1 cellular context compared by ENCODE assay signal in the genomic region with DNA sequence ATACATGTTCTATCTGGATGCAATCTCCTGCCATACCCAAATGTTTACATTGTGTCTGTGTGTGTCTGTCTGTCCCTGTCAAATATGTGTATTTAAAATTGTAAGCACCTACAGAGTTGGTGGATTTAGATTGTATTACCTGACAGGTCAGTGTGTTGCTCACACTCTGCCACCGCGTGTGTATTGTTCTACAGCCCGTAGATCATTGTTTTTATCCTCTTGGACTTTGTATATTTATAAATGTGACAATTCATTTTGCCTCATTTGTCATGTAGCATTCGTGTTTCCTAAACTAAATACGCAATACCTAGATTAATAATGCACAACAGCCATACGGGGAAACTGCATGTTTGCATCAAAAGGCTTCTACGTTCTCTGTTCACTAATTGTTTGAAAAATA.
TF ChIP-seq lines count a peak whose summit lies in the region.

No MANE protein-coding gene starts in this region.

TF ChIP-seq in K562, 482 proteins besides CTCF, POLR2A, EP300 and RAD21:
- TF ChIP-seq CBFB (CRISPR knock-in tag; IDR thresholded peaks at IDR 0.05) = no peak
- TF ChIP-seq ZNF766 (CRISPR knock-in tag; conservative IDR thresholded peaks at IDR 0.05) = peak; percentile 8; the same call in 1 of the 2 replicates
- no peak for TF ChIP-seq NFE2 (IDR thresholded peaks at IDR 0.05; ENCODE audit: low read depth)
- 0 out of 2 replicates have a peak, but pooled peaks have one; percentile 34 for TF ChIP-seq BRD4 (IDR thresholded peaks at IDR 0.05)
- TF ChIP-seq RNF2 (IDR thresholded peaks at IDR 0.05) = 0 out of 2 replicates have a peak, but pooled peaks have one; percentile 4
- TF ChIP-seq IRF2 (CRISPR knock-in tag; IDR thresholded peaks at IDR 0.05) = no peak
- no peak for TF ChIP-seq ZBTB8A (IDR thresholded peaks at IDR 0.05; ENCODE audit: partially characterized antibody)
- 0 out of 2 replicates have a peak, but pooled peaks have one; percentile 15 for TF ChIP-seq TGIF2 (CRISPR knock-in tag; IDR thresholded peaks at IDR 0.05)
- TF ChIP-seq, protein P1, sequence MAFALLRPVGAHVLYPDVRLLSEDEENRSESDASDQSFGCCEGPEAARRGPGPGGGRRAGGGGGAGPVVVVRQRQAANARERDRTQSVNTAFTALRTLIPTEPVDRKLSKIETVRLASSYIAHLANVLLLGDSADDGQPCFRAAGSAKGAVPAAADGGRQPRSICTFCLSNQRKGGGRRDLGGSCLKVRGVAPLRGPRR (CRISPR knock-in tag; IDR thresholded peaks at IDR 0.05) = no peak
TF ChIP-seq in K562: peak in this region for 4.
